15 cellular contexts compared by ENCODE assay signal in genomic region chrX:13253223-13253622, GRCh38.
"Had no signal": no experiment of that assay in that cellular context is flagged by ENCODE, and none has a peak within 500 bp of the region (broad histone marks: within the 10 kb centered on the region; RNA-seq: fewer than 3 reads in every experiment).

No MANE protein-coding gene starts in this region.

- H3K27ac Mint-ChIP-seq: activated naive CD8-positive, alpha-beta T cell; neural progenitor cell; T-helper 17 cell had no signal

- H3K9me3 ChIP-seq: esophagus squamous epithelium had no signal

- H3K4me3 ChIP-seq: esophagus squamous epithelium, heart left ventricle, neural progenitor cell had no signal

- H3K27me3 Mint-ChIP-seq: activated naive CD8-positive, alpha-beta T cell; T-helper 17 cell had no signal

- H3K4me1 ChIP-seq: esophagus squamous epithelium, neural progenitor cell, parathyroid adenoma had no signal

- H3K36me3 ChIP-seq: esophagus squamous epithelium, heart left ventricle, neural progenitor cell had no signal

- H3K27ac ChIP-seq: esophagus squamous epithelium, neural progenitor cell, parathyroid adenoma had no signal

- H3K36me3 Mint-ChIP-seq: activated naive CD8-positive, alpha-beta T cell; neural progenitor cell had no signal

- H3K4me2 ChIP-seq: neural progenitor cell had no signal

- FAIRE-seq: small intestine had no signal

- H3K27me3 ChIP-seq: esophagus squamous epithelium, neural progenitor cell had no signal

- H3K4me1 Mint-ChIP-seq: neural progenitor cell had no signal

- H3K79me2 ChIP-seq: parathyroid adenoma had no signal

- ATAC-seq: activated CD4-positive, CD25-positive, alpha-beta regulatory T cell treated with anti-CD3 and anti-CD28 coated beads, Interleukin-2, amount 50 U/mL, for 24 hours; left lobe of liver; T-helper 17 cell had no signal

- H3K9ac ChIP-seq: neural progenitor cell, parathyroid adenoma had no signal

- DNase-seq: activated effector memory CD4-positive, alpha-beta T cell treated with Interleukin-2 at 50 U/mL for 16 hours; anterior cingulate cortex; esophagus squamous epithelium; foreskin melanocyte; heart left ventricle; islet precursor cell; mammary epithelial cell; small intestine; T-helper 17 cell; trophoblast cell had no signal

- H2AFZ ChIP-seq: neural progenitor cell, parathyroid adenoma had no signal

- H3K4me3 Mint-ChIP-seq: activated naive CD8-positive, alpha-beta T cell; neural progenitor cell; T-helper 17 cell had no signal
